In the genomic region with DNA sequence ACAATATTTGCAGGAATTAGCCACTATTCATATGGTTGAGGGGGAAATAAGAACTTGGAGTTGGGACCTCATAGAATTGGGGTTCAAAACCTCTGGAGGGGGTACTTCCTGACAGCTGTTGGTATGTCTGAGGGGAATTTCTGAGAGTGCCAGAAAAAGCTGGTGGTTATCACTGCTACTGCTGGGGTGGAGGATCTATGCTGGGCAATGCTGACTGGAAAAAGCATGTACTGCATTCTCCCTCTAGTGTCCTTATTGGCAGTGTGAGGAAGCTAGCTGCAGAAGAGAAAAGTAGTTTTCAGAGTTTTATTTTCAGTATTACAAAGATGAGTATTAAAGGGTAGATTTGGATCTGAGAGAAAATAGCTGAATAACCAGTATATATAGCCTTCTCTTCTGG, we compare ENCODE assay signal across 18 cellular contexts.
DNase-seq lines count a peak whose midpoint lies in the region; ATAC-seq, FAIRE-seq and TF ChIP-seq lines count a peak whose summit lies in the region.
"Had no signal": no experiment of that assay in that cellular context is flagged by ENCODE, and none has a peak within 500 bp of the region (broad histone marks: within the 10 kb centered on the region; RNA-seq: fewer than 3 reads in every experiment).

No MANE protein-coding gene starts in this region.

- no peak for DNase-seq in SK-N-SH
- no peak for DNase-seq in activated naive CD8-positive, alpha-beta T cell treated with anti-CD3 and anti-CD28 coated beads for 36 hours
- DNase-seq in trophoblast cell = no peak
- DNase-seq in HepG2 (ENCODE audit: low spot score) = no peak
- DNase-seq in LoVo (ENCODE audit: low spot score) = no peak
- no peak for DNase-seq in Calu3
- DNase-seq: 8988T; activated naive CD4-positive, alpha-beta T cell treated with anti-CD3 and anti-CD28 coated beads, Interleukin-2, amount 50 U/mL, for 16 hours; cerebellar nuclear complex; GF-D8; lower lobe of right lung; NCI-H1105; Peyer's patch had no signal

- TF ChIP-seq POLR2A in HepG2 (IDR thresholded peaks at IDR 0.05; ENCODE audit: insufficient read depth in 1 of 2, low read depth in 2 of 2, low read length in 2 of 2) = no peak

- TF ChIP-seq CTCF in SK-N-SH (IDR thresholded peaks at IDR 0.05) (no peak), HepG2 (CRISPR knock-in tag; IDR thresholded peaks at IDR 0.05) (no peak), Calu3 (IDR thresholded peaks at IDR 0.05; ENCODE audit: unreplicated experiment) (no peak)

- no peak overlapping the region for H3K4me3 ChIP-seq in SK-N-SH (ENCODE audit: low read depth in 2 of 2, low read length in 1 of 2)
- no peak overlapping the region for H3K4me3 ChIP-seq in trophoblast cell (ENCODE audit: low read depth, low read length)
- H3K4me3 ChIP-seq in HepG2 (replicated peaks in 1 of 3; ENCODE audit: insufficient read depth in 1 of 3, low read depth in 2 of 3, low read length in 3 of 3) = no peak overlapping the region
- H3K4me3 ChIP-seq: lower lobe of right lung, Peyer's patch, skin epidermis had no signal

- H3K27me3 Mint-ChIP-seq in activated naive CD8-positive, alpha-beta T cell treated with anti-CD3 and anti-CD28 coated beads for 36 hours = no peaks in the 10 kb centered on the region
- H3K27me3 Mint-ChIP-seq in Calu3 (ENCODE audit: unreplicated experiment) = no peaks in the 10 kb centered on the region

- no peak overlapping the region for H3K9ac ChIP-seq in SK-N-SH
- H3K9ac ChIP-seq in trophoblast cell (ENCODE audit: low read length) = no peak overlapping the region
- H3K9ac ChIP-seq in HepG2 (ENCODE audit: insufficient read depth, low read depth, low read length) = no peak overlapping the region

- H3K79me1 ChIP-seq in trophoblast cell (ENCODE audit: low read length) = peaks cover 2% of the 10 kb centered on the region

- H3K23ac ChIP-seq in trophoblast cell (ENCODE audit: low read length) = no peak overlapping the region

- H2AFZ ChIP-seq in SK-N-SH (ENCODE audit: low read depth) = no peak overlapping the region
- no peak overlapping the region for H2AFZ ChIP-seq in trophoblast cell (ENCODE audit: insufficient read depth, low read length, poor library complexity)
- H2AFZ ChIP-seq in HepG2 (ENCODE audit: low read length) = no peak overlapping the region

- H3K36me3 Mint-ChIP-seq in activated naive CD8-positive, alpha-beta T cell treated with anti-CD3 and anti-CD28 coated beads for 36 hours = peaks cover 31% of the 10 kb centered on the region
- no peaks in the 10 kb centered on the region for H3K36me3 Mint-ChIP-seq in Calu3 (ENCODE audit: insufficient read depth, unreplicated experiment)

- peaks cover 32% of the 10 kb centered on the region for H3K4me1 Mint-ChIP-seq in activated naive CD8-positive, alpha-beta T cell treated with anti-CD3 and anti-CD28 coated beads for 36 hours
- peaks cover 30% of the 10 kb centered on the region for H3K4me1 Mint-ChIP-seq in Calu3 (ENCODE audit: low read depth, unreplicated experiment)

- H2BK120ac ChIP-seq in trophoblast cell (ENCODE audit: insufficient read depth, low read length, poor library complexity) = no peak overlapping the region

- BruUV-seq in HepG2 (replicated peaks; lab: Mats Ljungman, UMichigan) (no TSS peak), Calu3 (replicated peaks; lab: Mats Ljungman, UMichigan) (no TSS peak)

- ATAC-seq in SK-N-SH treated with all-trans-retinoic acid at 6 μM for 48 hours (peak; percentile 44; the same call in 1 of the 3 replicates), GM21786 (IDR thresholded peaks at IDR 0.05; ENCODE audit: unreplicated experiment) (peak; percentile 42), HepG2 (no peak)
- ATAC-seq: lower lobe of right lung had no signal

- POLR2A ChIA-PET in SK-N-SH (lab: Yijun Ruan, JAX) = no interaction called here
- POLR2A ChIA-PET in HepG2 (lab: Yijun Ruan, JAX) = no interaction called here

- H4K8ac ChIP-seq in trophoblast cell (ENCODE audit: low read depth, low read length) = no peak overlapping the region

- peaks cover 5% of the 10 kb centered on the region for H3K9me3 Mint-ChIP-seq in activated naive CD8-positive, alpha-beta T cell treated with anti-CD3 and anti-CD28 coated beads for 36 hours
- H3K9me3 Mint-ChIP-seq in Calu3 (ENCODE audit: low read depth, unreplicated experiment) = no peaks in the 10 kb centered on the region

- peak overlapping the region; percentile 37 for H3K27ac Mint-ChIP-seq in activated naive CD8-positive, alpha-beta T cell treated with anti-CD3 and anti-CD28 coated beads for 36 hours
- H3K27ac Mint-ChIP-seq in Calu3 (ENCODE audit: unreplicated experiment) = no peak overlapping the region
- H3K27ac Mint-ChIP-seq: T-helper 2 cell treated with Interferon-gamma antibody and Interleukin-4, amounts not matched to agents 5 μg/mL and 100 μg/mL, for 36 hours had no signal

- CTCF ChIA-PET in SK-N-SH (lab: Yijun Ruan, JAX) = no interaction called here
- CTCF ChIA-PET in HepG2 (lab: Yijun Ruan, JAX; ENCODE audit: low intra/inter-chr PET ratio, low total read pairs) = no interaction called here
- CTCF ChIA-PET in Calu3 (lab: Charles Lee) = no interaction called here

- H3K36me3 ChIP-seq in SK-N-SH (replicated peaks in 1 of 2; ENCODE audit: control insufficient read depth in 1 of 2, insufficient read depth in 2 of 2, low read length in 1 of 2) (no peaks in the 10 kb centered on the region), trophoblast cell (ENCODE audit: control insufficient read depth in 1 of 2, insufficient read depth in 2 of 2, low read length in 2 of 2) (peaks cover 2 to 5% of the 10 kb centered on the region in 2 experiments), HepG2 (replicated peaks in 1 of 2; ENCODE audit: control insufficient read depth in 1 of 2, insufficient read depth in 2 of 2, low read length in 2 of 2) (no peaks in the 10 kb centered on the region)
- H3K36me3 ChIP-seq: lower lobe of right lung, neutrophil, Peyer's patch had no signal

- no peak for FAIRE-seq in HepG2 (lab: Jason Lieb, UNC)

- intact Hi-C loops in HepG2 (cut with micrococcal nuclease; ENCODE audit: unreplicated experiment) (no loop called here), Calu3 (cut with micrococcal nuclease; ENCODE audit: unreplicated experiment) (no loop called here)

- H3K9me3 ChIP-seq in SK-N-SH (no peaks in the 10 kb centered on the region), trophoblast cell (ENCODE audit: insufficient read depth, low read depth, low read length) (no peaks in the 10 kb centered on the region), HepG2 (ENCODE audit: low read length) (no peaks in the 10 kb centered on the region)
- H3K9me3 ChIP-seq: lower lobe of right lung, neutrophil, Peyer's patch had no signal

- H3K27me3 ChIP-seq in SK-N-SH (ENCODE audit: insufficient read depth) (no peaks in the 10 kb centered on the region), trophoblast cell (ENCODE audit: insufficient read depth, low read length) (no peaks in the 10 kb centered on the region), HepG2 (ENCODE audit: control insufficient read depth in 1 of 2, insufficient read depth in 2 of 2, low read length in 2 of 2) (no peaks in the 10 kb centered on the region)
- H3K27me3 ChIP-seq: neutrophil, Peyer's patch had no signal

- peaks cover 11% of the 10 kb centered on the region for H3F3A ChIP-seq in SK-N-SH (replicated peaks; ENCODE audit: insufficient read depth)

- H3K4me3 Mint-ChIP-seq in activated naive CD8-positive, alpha-beta T cell treated with anti-CD3 and anti-CD28 coated beads for 36 hours = no peak overlapping the region
- no peak overlapping the region for H3K4me3 Mint-ChIP-seq in Calu3 (ENCODE audit: low read depth, unreplicated experiment)
- H3K4me3 Mint-ChIP-seq: T-helper 2 cell treated with Interferon-gamma antibody and Interleukin-4, amounts not matched to agents 5 μg/mL and 100 μg/mL, for 36 hours had no signal

- no peaks in the 10 kb centered on the region for H3K9me2 ChIP-seq in SK-N-SH

- no peak overlapping the region for H3K4me2 ChIP-seq in SK-N-SH
- no peak overlapping the region for H3K4me2 ChIP-seq in trophoblast cell (ENCODE audit: low read length)
- no peak overlapping the region for H3K4me2 ChIP-seq in HepG2 (ENCODE audit: low read depth, low read length)

- H4K12ac ChIP-seq in trophoblast cell (ENCODE audit: low read depth, low read length) = no peak overlapping the region

- no peak overlapping the region for H2BK12ac ChIP-seq in trophoblast cell (ENCODE audit: low read length)

- H3K79me2 ChIP-seq in SK-N-SH (ENCODE audit: insufficient read depth) (peaks cover 82% of the 10 kb centered on the region), trophoblast cell (ENCODE audit: control insufficient read depth, insufficient read depth, low read length, poor library complexity) (no peaks in the 10 kb centered on the region), HepG2 (ENCODE audit: insufficient read depth, low read length) (no peaks in the 10 kb centered on the region)

- peak overlapping the region; percentile 69 for H3K4ac ChIP-seq in trophoblast cell (ENCODE audit: low read depth, low read length)

- peaks cover 18% of the 10 kb centered on the region for H4K20me1 ChIP-seq in SK-N-SH (ENCODE audit: insufficient read depth)
- H4K20me1 ChIP-seq in HepG2 (ENCODE audit: insufficient read depth, low read length) = no peaks in the 10 kb centered on the region

- TF ChIP-seq RAD21 in SK-N-SH (IDR thresholded peaks at IDR 0.05; ENCODE audit: low read length) (no peak), HepG2 (CRISPR knock-in tag; IDR thresholded peaks at IDR 0.05) (no peak)

- H4K91ac ChIP-seq in trophoblast cell (ENCODE audit: low read depth, low read length) = peak overlapping the region; percentile 6

- no peak overlapping the region for H3K18ac ChIP-seq in trophoblast cell (ENCODE audit: low read length)

- H3K14ac ChIP-seq in trophoblast cell (ENCODE audit: low read length) = no peak overlapping the region

- TF ChIP-seq EP300 in SK-N-SH (IDR thresholded peaks at IDR 0.05; ENCODE audit: borderline replicate concordance in 1 of 2, low read depth in 1 of 2, low read length in 1 of 2) (no peak), HepG2 (IDR thresholded peaks at IDR 0.05; ENCODE audit: low read depth in 2 of 2, low read length in 2 of 2) (no peak), HepG2 (CRISPR knock-in tag; IDR thresholded peaks at IDR 0.05; ENCODE audit: borderline replicate concordance) (no peak)

- H2BK5ac ChIP-seq in trophoblast cell (ENCODE audit: low read depth, low read length, poor library complexity) = no peak overlapping the region

- in situ Hi-C loops in HepG2 (cut with HindIII; ENCODE audit: extremely low pct_ligation_motif_present, low pct_unique_long_range_greater_than_20kb) = no loop called here

- H3K4me1 ChIP-seq in SK-N-SH (ENCODE audit: control insufficient read depth in 1 of 2, insufficient read depth in 2 of 2, low read depth in 1 of 2, low read length in 1 of 2) = no peaks in the 10 kb centered on the region; a peak in 1 of 4 replicates
- H3K4me1 ChIP-seq in trophoblast cell (ENCODE audit: control insufficient read depth in 1 of 2, insufficient read depth in 2 of 2, low read length in 2 of 2) = no peaks in the 10 kb centered on the region
- no peaks in the 10 kb centered on the region; the same call in 1 of the 2 replicates for H3K4me1 ChIP-seq in HepG2 (ENCODE audit: insufficient read depth, low read length)
- H3K4me1 ChIP-seq: lower lobe of right lung, Peyer's patch had no signal

- H3K27ac ChIP-seq in SK-N-SH (ENCODE audit: low read depth in 2 of 2, low read length in 1 of 2) = no peak overlapping the region
- H3K27ac ChIP-seq in trophoblast cell (ENCODE audit: low read depth, low read length) = no peak overlapping the region
- no peak overlapping the region for H3K27ac ChIP-seq in HepG2 (ENCODE audit: extremely low read length, insufficient read depth, low read length)
- H3K27ac ChIP-seq: lower lobe of right lung, neutrophil, Peyer's patch, skin epidermis had no signal

- H2AK5ac ChIP-seq in trophoblast cell (ENCODE audit: low read length) = no peak overlapping the region
